In genomic region chr16:78930561-78930960, GRCh38 we compare ENCODE assay signal across 22 cellular contexts.
DNase-seq lines count a peak whose midpoint lies in the region; ATAC-seq lines count a peak whose summit lies in the region.
"Had no signal": no experiment of that assay in that cellular context is flagged by ENCODE, and none has a peak within 500 bp of the region (broad histone marks: within the 10 kb centered on the region; RNA-seq: fewer than 3 reads in every experiment).

No MANE protein-coding gene starts in this region.

- H3K4me3 ChIP-seq in SJCRH30: no peak overlapping the region
- H3K4me3 ChIP-seq in stomach smooth muscle (ENCODE audit: low read length in 2 of 2): no peak overlapping the region
- H3K4me3 ChIP-seq: BLaER1 treated with 17β-estradiol and CSF1 and Interleukin-3, amounts not matched to agents 10 nM and 100 nM; HAP-1 had no signal

- DNase-seq in NCI-H748 (lab: John Stamatoyannopoulos, UW; ENCODE audit: unreplicated experiment): peak; percentile 28
- no peak for DNase-seq in NCI-H748 treated with DMSO at 0.1 percent for 48 hours (lab: John Stamatoyannopoulos, UW)
- DNase-seq in SJCRH30: peak; percentile 51 to 72
- DNase-seq in left lobe of liver (ENCODE audit: low spot score): no peak
- DNase-seq in NOMO-1 treated with dmso at 0.1 percent for 144 hours (lab: John Stamatoyannopoulos, UW; ENCODE audit: unreplicated experiment): no peak
- DNase-seq in DMS153 (lab: John Stamatoyannopoulos, UW): no peak
- DNase-seq: ACHN; AML-193; BE2C; CD4-positive, alpha-beta T cell; CD8-positive, alpha-beta memory T cell; DMS 273 treated with DMSO at 0.1 percent for 48 hours; DMS53; DMS79 treated with DMSO at 0.1 percent for 48 hours; GF-D8; GOT3; HFFc6 had no signal

- peak; percentile 23 for ATAC-seq in left lobe of liver
- ATAC-seq in HG03457 (IDR thresholded peaks at IDR 0.05; ENCODE audit: unreplicated experiment): no peak

- H3K4me1 ChIP-seq in SJCRH30 (peaks cover 9% of the 10 kb centered on the region; the same call in 1 of the 2 replicates), stomach smooth muscle (ENCODE audit: control insufficient read depth, insufficient read depth, low read length) (peaks cover 17% of the 10 kb centered on the region)
- H3K4me1 ChIP-seq: BE2C, HAP-1 had no signal

- H3K9me3 ChIP-seq in SJCRH30 (replicated peaks) (no peaks in the 10 kb centered on the region), stomach smooth muscle (ENCODE audit: control insufficient read depth in 2 of 2, low read length in 2 of 2) (no peaks in the 10 kb centered on the region)
- H3K9me3 ChIP-seq: BE2C, HAP-1 had no signal

- H3K27ac ChIP-seq in SJCRH30: no peak overlapping the region
- H3K27ac ChIP-seq in stomach smooth muscle (ENCODE audit: low read length): peak overlapping the region; percentile 78
- H3K27ac ChIP-seq: 22Rv1; BLaER1 treated with 17β-estradiol and CSF1 and Interleukin-3, amounts not matched to agents 10 nM and 100 nM had no signal

- H3K36me3 ChIP-seq in SJCRH30: no peaks in the 10 kb centered on the region
- H3K36me3 ChIP-seq in stomach smooth muscle (ENCODE audit: control insufficient read depth in 2 of 2, insufficient read depth in 2 of 2, low read length in 2 of 2): no peaks in the 10 kb centered on the region
- H3K36me3 ChIP-seq: BE2C; BLaER1 treated with 17β-estradiol and CSF1 and Interleukin-3, amounts not matched to agents 10 nM and 100 nM; HAP-1 had no signal

- no peak overlapping the region for H3K9ac ChIP-seq in stomach smooth muscle (ENCODE audit: low read length in 2 of 2)
- H3K9ac ChIP-seq: BLaER1 treated with 17β-estradiol and CSF1 and Interleukin-3, amounts not matched to agents 10 nM and 100 nM had no signal

- H3K27me3 ChIP-seq in SJCRH30 (no peaks in the 10 kb centered on the region), stomach smooth muscle (ENCODE audit: control insufficient read depth in 1 of 2, insufficient read depth in 2 of 2, low read length in 2 of 2) (no peaks in the 10 kb centered on the region)
- H3K27me3 ChIP-seq: BE2C; BLaER1 treated with 17β-estradiol and CSF1 and Interleukin-3, amounts not matched to agents 10 nM and 100 nM had no signal

Comparison
In these comparisons a context has a peak if more than half of its experiments do, and no peak if none do; other contexts are left out.
1. DNase-seq: peak in NCI-H748 (single experiment) and SJCRH30 (2 of 2); none in NCI-H748 treated with DMSO at 0.1 percent for 48 hours (single experiment), left lobe of liver (single experiment), NOMO-1 treated with dmso at 0.1 percent for 144 hours (single experiment) and DMS153 (single experiment).